20 cellular contexts compared by ENCODE assay signal in genomic region chr22:30015229-30015797, GRCh38.
DNase-seq lines count a peak whose midpoint lies in the region; ATAC-seq and TF ChIP-seq lines count a peak whose summit lies in the region.
"Had no signal": no experiment of that assay in that cellular context is flagged by ENCODE, and none has a peak within 500 bp of the region (broad histone marks: within the 10 kb centered on the region; RNA-seq: fewer than 3 reads in every experiment).

No MANE protein-coding gene starts in this region.

- peak overlapping the region; percentile 38; the same call in 1 of the 2 replicates for H3K56ac ChIP-seq in IMR-90 (ENCODE audit: extremely low read depth, insufficient read depth, low read length)

- DNase-seq in BJ (ENCODE audit: low read depth) (peak; percentile 32), IMR-90 (peak; percentile 60), epithelial cell of esophagus (ENCODE audit: low read depth) (peak; percentile 65), mesenchymal stem cell (no peak), putamen (ENCODE audit: low spot score) (no peak), globus pallidus (ENCODE audit: low spot score) (no peak)
- DNase-seq: activated CD4-positive, alpha-beta memory T cell treated with anti-CD3 and anti-CD28 coated beads, Interleukin-2, amount 10 ng/mL, durations not matched to agents 7 days and 5 days; AML-193; DND-41; erythroblast; NCI-H1436 treated with DMSO at 0.1 percent for 48 hours; NCI-H2107; NCI-H510A; SHP77 treated with DMSO at 0.1 percent for 48 hours; stimulated activated CD8-positive, alpha-beta memory T cell treated with anti-CD3 and anti-CD28 coated beads, Interleukin-4, amount 100 ng/mL, for 48 hours had no signal

- H3K79me1 ChIP-seq in IMR-90 (ENCODE audit: low read depth in 1 of 2, low read length in 2 of 2) (peaks cover 0 to 48% of the 10 kb centered on the region in 2 experiments; a peak in 2 of 4 replicates), mesenchymal stem cell (replicated peaks; ENCODE audit: low read length, poor library complexity, severe bottlenecking) (peaks cover 11% of the 10 kb centered on the region)

- H3K9me1 ChIP-seq in IMR-90 (ENCODE audit: insufficient read depth, low read length) = peaks cover 42% of the 10 kb centered on the region

- H4K91ac ChIP-seq in IMR-90 (ENCODE audit: insufficient read depth, low read depth, low read length) = peak overlapping the region; percentile 69; the same call in 1 of the 2 replicates
- no peak overlapping the region for H4K91ac ChIP-seq in mesenchymal stem cell (ENCODE audit: low read length)

- peak overlapping the region; percentile 86 for H2AK5ac ChIP-seq in IMR-90 (ENCODE audit: low read depth, low read length)
- no peak overlapping the region for H2AK5ac ChIP-seq in mesenchymal stem cell (ENCODE audit: low read length, severe bottlenecking)

- no peak overlapping the region; the same call in 1 of the 2 replicates for H3K18ac ChIP-seq in IMR-90 (ENCODE audit: low read depth, low read length)
- no peak overlapping the region for H3K18ac ChIP-seq in mesenchymal stem cell (ENCODE audit: low read depth in 1 of 2, low read length in 2 of 2)

- no peak for TF ChIP-seq CTCF in BJ (IDR thresholded peaks at IDR 0.05; ENCODE audit: insufficient read depth, low read depth, low read length)
- no peak for TF ChIP-seq CTCF in IMR-90 (conservative IDR thresholded peaks at IDR 0.05; ENCODE audit: low read depth, low read length)
- no peak for TF ChIP-seq CTCF in epithelial cell of esophagus (IDR thresholded peaks at IDR 0.05; ENCODE audit: insufficient read depth, low read depth, low read length, missing control alignments)

- no peak for TF ChIP-seq POLR2A in IMR-90 (IDR thresholded peaks at IDR 0.05; ENCODE audit: low read depth, low read length)

- H3K23ac ChIP-seq in IMR-90 (ENCODE audit: low read depth, low read length) (peak overlapping the region; percentile 55; the same call in 1 of the 2 replicates), mesenchymal stem cell (ENCODE audit: low read length in 2 of 2) (no peak overlapping the region)

- no peaks in the 10 kb centered on the region for H3K9me3 ChIP-seq in IMR-90 (ENCODE audit: control insufficient read depth, insufficient read depth, low read length)
- H3K9me3 ChIP-seq in mesenchymal stem cell (ENCODE audit: control insufficient read depth, low read length) = no peaks in the 10 kb centered on the region
- H3K9me3 ChIP-seq: MG63, tibial nerve had no signal

- CTCF ChIA-PET in BJ (lab: Yijun Ruan, JAX) (interaction anchor here (0.6 to 3.3 kb wide), 5 partner anchors 10 to 389 kb away, joined by 3 to 25 read pairs (median 4); no protein-coding TSS in a partner anchor), IMR-90 (lab: Yijun Ruan, JAX) (no interaction called here)

- no peak overlapping the region for H4K5ac ChIP-seq in IMR-90 (ENCODE audit: low read depth, low read length)

- peaks cover 11% of the 10 kb centered on the region for H3K36me3 ChIP-seq in BJ (ENCODE audit: control insufficient read depth, insufficient read depth, low read length)
- peaks cover 48% of the 10 kb centered on the region for H3K36me3 ChIP-seq in IMR-90 (ENCODE audit: control insufficient read depth, insufficient read depth, low read length)
- H3K36me3 ChIP-seq in mesenchymal stem cell (ENCODE audit: control insufficient read depth in 1 of 2, insufficient read depth in 2 of 2, low read depth in 1 of 2, low read length in 2 of 2) = peaks cover 59 to 69% of the 10 kb centered on the region in 2 experiments

- intact Hi-C loops in IMR-90 (cut with micrococcal nuclease) = no loop called here

- peak overlapping the region; percentile 76 for H3K4ac ChIP-seq in IMR-90 (ENCODE audit: low read depth, low read length)
- H3K4ac ChIP-seq in mesenchymal stem cell (ENCODE audit: low read depth in 1 of 2, low read length in 2 of 2) = no peak overlapping the region

- BruUV-seq in IMR-90 (replicated peaks; lab: Mats Ljungman, UMichigan) = no TSS peak

- H3K27ac ChIP-seq in IMR-90 (ENCODE audit: insufficient read depth, low read length) (peak overlapping the region; percentile 47; the same call in 1 of the 2 replicates), mesenchymal stem cell (ENCODE audit: low read length, poor library complexity, severe bottlenecking) (peak overlapping the region; percentile 28)
- H3K27ac ChIP-seq: tibial nerve had no signal

- H2BK20ac ChIP-seq in IMR-90 (ENCODE audit: low read depth, low read length) = peak overlapping the region; percentile 69; the same call in 1 of the 2 replicates

- peak overlapping the region; percentile 48; the same call in 1 of the 3 replicates for H2BK15ac ChIP-seq in IMR-90 (ENCODE audit: low read depth, low read length)
- H2BK15ac ChIP-seq in mesenchymal stem cell (ENCODE audit: low read depth, poor library complexity, severe bottlenecking) = no peak overlapping the region

- H2BK12ac ChIP-seq in mesenchymal stem cell (ENCODE audit: low read length in 2 of 2) = no peak overlapping the region

- dilution Hi-C loops in IMR-90 (cut with HindIII; ENCODE audit: low sequenced_read_pairs, unreplicated experiment) = no loop called here

- H2AFZ ChIP-seq in IMR-90 (replicated peaks; ENCODE audit: low read length, poor library complexity) (no peak overlapping the region), mesenchymal stem cell (ENCODE audit: low read depth, low read length) (no peak overlapping the region)

- H3K4me1 ChIP-seq in IMR-90 (ENCODE audit: control insufficient read depth, insufficient read depth, low read length) (peaks cover 23% of the 10 kb centered on the region), mesenchymal stem cell (ENCODE audit: control insufficient read depth, insufficient read depth, low read depth, low read length) (peaks cover 11% of the 10 kb centered on the region)

- peak overlapping the region; percentile 73 for H2BK5ac ChIP-seq in IMR-90 (ENCODE audit: low read depth, low read length, poor library complexity, severe bottlenecking)
- no peak overlapping the region for H2BK5ac ChIP-seq in mesenchymal stem cell (ENCODE audit: low read depth, low read length, poor library complexity, severe bottlenecking)

- H4K8ac ChIP-seq in IMR-90 (ENCODE audit: low read depth in 2 of 2, low read length in 2 of 2) (peak overlapping the region in 1 of 2 experiments; percentile 67; a peak in 2 of 4 replicates), mesenchymal stem cell (ENCODE audit: low read length) (no peak overlapping the region)

- no peak for ATAC-seq in IMR-90 (ENCODE audit: low read depth)
- no peak for ATAC-seq in GM18868 (IDR thresholded peaks at IDR 0.05; ENCODE audit: unreplicated experiment)
- ATAC-seq in GM21529 (IDR thresholded peaks at IDR 0.05; ENCODE audit: unreplicated experiment) = no peak

- H3K4me3 ChIP-seq in BJ (ENCODE audit: low read depth, low read length) = no peak overlapping the region
- H3K4me3 ChIP-seq in IMR-90 (ENCODE audit: insufficient read depth, low read depth, low read length) = no peak overlapping the region
- H3K4me3 ChIP-seq in epithelial cell of esophagus (ENCODE audit: low read length) = no peak overlapping the region
- no peak overlapping the region for H3K4me3 ChIP-seq in mesenchymal stem cell (ENCODE audit: insufficient read depth in 1 of 2, low read depth in 1 of 2, low read length in 2 of 2)
- H3K4me3 ChIP-seq: lung, MG63, tibial nerve had no signal

- TF ChIP-seq RAD21 in IMR-90 (IDR thresholded peaks at IDR 0.05; ENCODE audit: low read length) = no peak

- H3K9ac ChIP-seq in IMR-90 (ENCODE audit: low read depth, low read length) (no peak overlapping the region), mesenchymal stem cell (ENCODE audit: low read length) (peak overlapping the region; percentile 23)

- H3K4me2 ChIP-seq in IMR-90 (ENCODE audit: low read depth, low read length) = no peak overlapping the region
- no peak overlapping the region for H3K4me2 ChIP-seq in mesenchymal stem cell (ENCODE audit: low read length, poor library complexity, severe bottlenecking)

- peak overlapping the region; percentile 41 for H2BK120ac ChIP-seq in IMR-90 (ENCODE audit: low read depth, low read length)
- H2BK120ac ChIP-seq in mesenchymal stem cell (ENCODE audit: low read depth, low read length) = no peak overlapping the region

- no peak overlapping the region for H2AK9ac ChIP-seq in IMR-90 (replicated peaks; ENCODE audit: low read depth, low read length, poor library complexity)

- in situ Hi-C loops in IMR-90 (cut with MboI; ENCODE audit: low sequenced_read_pairs) = no loop called here

- POLR2A ChIA-PET in BJ (lab: Charles Lee) = no interaction called here
- POLR2A ChIA-PET in IMR-90 (lab: Charles Lee; ENCODE audit: unreplicated experiment) = no interaction called here

- H3K27me3 ChIP-seq in BJ (ENCODE audit: control insufficient read depth, insufficient read depth, low read length) = no peaks in the 10 kb centered on the region
- H3K27me3 ChIP-seq in IMR-90 (ENCODE audit: control insufficient read depth, insufficient read depth, low read length) = no peaks in the 10 kb centered on the region
- no peaks in the 10 kb centered on the region for H3K27me3 ChIP-seq in mesenchymal stem cell (ENCODE audit: control insufficient read depth in 1 of 2, insufficient read depth in 1 of 2, low read length in 2 of 2)
- H3K27me3 ChIP-seq: MG63, tibial nerve had no signal

- H4K20me1 ChIP-seq in IMR-90 (ENCODE audit: insufficient read depth, low read length) = peaks cover 16% of the 10 kb centered on the region; the same call in 1 of the 2 replicates

- no CpG with 5 or more reads among the region's 3 CpGs for WGBS in IMR-90 (ENCODE audit: extremely low coverage in 2 of 2, insufficient read length in 1 of 2), 2 experiments
- 84% methylated on average over 3 of the region's 3 CpGs for WGBS in mesenchymal stem cell

- H3K14ac ChIP-seq in IMR-90 (replicated peaks; ENCODE audit: low read depth, low read length) = 0 out of 2 replicates have a peak overlapping the region, but pooled peaks have one; percentile 28
- no peak overlapping the region for H3K14ac ChIP-seq in mesenchymal stem cell (ENCODE audit: low read length in 2 of 2)

TF ChIP-seq in IMR-90, 13 proteins besides CTCF, POLR2A, EP300 and RAD21:
- peak; percentile 56; the same call in 1 of the 2 replicates for TF ChIP-seq CEBPB (IDR thresholded peaks at IDR 0.05; ENCODE audit: low read depth, low read length)
- TF ChIP-seq, protein P1, sequence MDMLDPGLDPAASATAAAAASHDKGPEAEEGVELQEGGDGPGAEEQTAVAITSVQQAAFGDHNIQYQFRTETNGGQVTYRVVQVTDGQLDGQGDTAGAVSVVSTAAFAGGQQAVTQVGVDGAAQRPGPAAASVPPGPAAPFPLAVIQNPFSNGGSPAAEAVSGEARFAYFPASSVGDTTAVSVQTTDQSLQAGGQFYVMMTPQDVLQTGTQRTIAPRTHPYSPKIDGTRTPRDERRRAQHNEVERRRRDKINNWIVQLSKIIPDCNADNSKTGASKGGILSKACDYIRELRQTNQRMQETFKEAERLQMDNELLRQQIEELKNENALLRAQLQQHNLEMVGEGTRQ (IDR thresholded peaks at IDR 0.05; ENCODE audit: low read depth, low read length) = no peak

Comparison
In these comparisons a context has a peak if more than half of its experiments do, and no peak if none do; other contexts are left out.
1. DNase-seq: peak in BJ (single experiment), IMR-90 (single experiment) and epithelial cell of esophagus (single experiment); none in mesenchymal stem cell (single experiment), putamen (single experiment) and globus pallidus (single experiment).